In genomic region chr9:128771745-128772519, GRCh38 we compare ENCODE assay signal across 1 cellular context.
TF ChIP-seq lines count a peak whose summit lies in the region.

ZER1 (minus strand) TSS chr9:128771927; CDS start chr9:128755565, 16,362 bp downstream.

TF ChIP-seq in WTC11, 78 proteins besides CTCF, POLR2A, EP300 and RAD21 (continued from another document):
- TF ChIP-seq ZNF281 (CRISPR knock-in tag; IDR thresholded peaks at IDR 0.05) (no peak), RORB (CRISPR knock-in tag; IDR thresholded peaks at IDR 0.05) (no peak), JAZF1 (CRISPR knock-in tag; IDR thresholded peaks at IDR 0.05) (no peak), TCF7 (CRISPR knock-in tag; IDR thresholded peaks at IDR 0.05; ENCODE audit: low read depth) (no peak; the same call in 1 of the 2 replicates), USF1 (CRISPR knock-in tag; IDR thresholded peaks at IDR 0.05) (no peak), ATF6 (CRISPR knock-in tag; IDR thresholded peaks at IDR 0.05) (0 out of 2 replicates have a peak, but pooled peaks have one; percentile 38), ZNF416 (CRISPR knock-in tag; IDR thresholded peaks at IDR 0.05) (peak; percentile 71), IRF2 (CRISPR knock-in tag; IDR thresholded peaks at IDR 0.05; ENCODE audit: borderline replicate concordance, low read depth) (no peak), FOXK1 (CRISPR knock-in tag; IDR thresholded peaks at IDR 0.05) (peak; percentile 99), TP53 (CRISPR knock-in tag; IDR thresholded peaks at IDR 0.05) (no peak), NFE2L1 (CRISPR knock-in tag; IDR thresholded peaks at IDR 0.05) (no peak), GTF2I (CRISPR knock-in tag; conservative IDR thresholded peaks at IDR 0.05) (0 out of 2 replicates have a peak, but pooled peaks have one; percentile 5), ZNF263 (CRISPR knock-in tag; IDR thresholded peaks at IDR 0.05; ENCODE audit: low read depth) (no peak), FOXP4 (CRISPR knock-in tag; IDR thresholded peaks at IDR 0.05) (peak; percentile 49), SP1 (CRISPR knock-in tag; conservative IDR thresholded peaks at IDR 0.05) (peak; percentile 98), ZNF121 (CRISPR knock-in tag; IDR thresholded peaks at IDR 0.05) (no peak), PREB (CRISPR knock-in tag; IDR thresholded peaks at IDR 0.05; ENCODE audit: borderline replicate concordance) (no peak), ZNF219 (CRISPR knock-in tag; IDR thresholded peaks at IDR 0.05; ENCODE audit: borderline replicate concordance) (no peak), ZMAT4 (CRISPR knock-in tag; IDR thresholded peaks at IDR 0.05) (no peak), ATF1 (CRISPR knock-in tag; IDR thresholded peaks at IDR 0.05) (no peak), PRRX2 (CRISPR knock-in tag; IDR thresholded peaks at IDR 0.05) (0 out of 2 replicates have a peak, but pooled peaks have one; percentile 18), GABPB1 (CRISPR knock-in tag; IDR thresholded peaks at IDR 0.05) (peak; percentile 87), HMGA2 (CRISPR knock-in tag; IDR thresholded peaks at IDR 0.05) (no peak), CREB1 (CRISPR knock-in tag; IDR thresholded peaks at IDR 0.05) (no peak), TEAD4 (CRISPR knock-in tag; IDR thresholded peaks at IDR 0.05) (no peak), ZNF512 (CRISPR knock-in tag; IDR thresholded peaks at IDR 0.05; ENCODE audit: borderline replicate concordance) (no peak), ETV6 (CRISPR knock-in tag; IDR thresholded peaks at IDR 0.05) (peak; percentile 74), ZNF317 (CRISPR knock-in tag; IDR thresholded peaks at IDR 0.05; ENCODE audit: borderline replicate concordance, low read depth) (no peak), FOXJ3 (CRISPR knock-in tag; IDR thresholded peaks at IDR 0.05; ENCODE audit: borderline replicate concordance) (no peak), ZNF671 (CRISPR knock-in tag; IDR thresholded peaks at IDR 0.05) (no peak), MYBL2 (CRISPR knock-in tag; IDR thresholded peaks at IDR 0.05) (peak; percentile 80; the same call in 1 of the 2 replicates), CREM (CRISPR knock-in tag; IDR thresholded peaks at IDR 0.05) (peak; percentile 91)
- TF ChIP-seq, protein P1, sequence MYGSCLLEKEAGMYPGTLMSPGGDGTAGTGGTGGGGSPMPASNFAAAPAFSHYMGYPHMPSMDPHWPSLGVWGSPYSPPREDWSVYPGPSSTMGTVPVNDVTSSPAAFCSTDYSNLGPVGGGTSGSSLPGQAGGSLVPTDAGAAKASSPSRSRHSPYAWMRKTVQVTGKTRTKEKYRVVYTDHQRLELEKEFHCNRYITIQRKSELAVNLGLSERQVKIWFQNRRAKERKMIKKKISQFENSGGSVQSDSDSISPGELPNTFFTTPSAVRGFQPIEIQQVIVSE (CRISPR knock-in tag; IDR thresholded peaks at IDR 0.05; ENCODE audit: borderline replicate concordance), result no peak
- TF ChIP-seq, protein P2, sequence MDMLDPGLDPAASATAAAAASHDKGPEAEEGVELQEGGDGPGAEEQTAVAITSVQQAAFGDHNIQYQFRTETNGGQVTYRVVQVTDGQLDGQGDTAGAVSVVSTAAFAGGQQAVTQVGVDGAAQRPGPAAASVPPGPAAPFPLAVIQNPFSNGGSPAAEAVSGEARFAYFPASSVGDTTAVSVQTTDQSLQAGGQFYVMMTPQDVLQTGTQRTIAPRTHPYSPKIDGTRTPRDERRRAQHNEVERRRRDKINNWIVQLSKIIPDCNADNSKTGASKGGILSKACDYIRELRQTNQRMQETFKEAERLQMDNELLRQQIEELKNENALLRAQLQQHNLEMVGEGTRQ (CRISPR knock-in tag; IDR thresholded peaks at IDR 0.05), result peak; percentile 71
- TF ChIP-seq, protein P3, sequence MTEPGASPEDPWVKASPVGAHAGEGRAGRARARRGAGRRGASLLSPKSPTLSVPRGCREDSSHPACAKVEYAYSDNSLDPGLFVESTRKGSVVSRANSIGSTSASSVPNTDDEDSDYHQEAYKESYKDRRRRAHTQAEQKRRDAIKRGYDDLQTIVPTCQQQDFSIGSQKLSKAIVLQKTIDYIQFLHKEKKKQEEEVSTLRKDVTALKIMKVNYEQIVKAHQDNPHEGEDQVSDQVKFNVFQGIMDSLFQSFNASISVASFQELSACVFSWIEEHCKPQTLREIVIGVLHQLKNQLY (CRISPR knock-in tag; IDR thresholded peaks at IDR 0.05), result no peak
- TF ChIP-seq, protein P4, sequence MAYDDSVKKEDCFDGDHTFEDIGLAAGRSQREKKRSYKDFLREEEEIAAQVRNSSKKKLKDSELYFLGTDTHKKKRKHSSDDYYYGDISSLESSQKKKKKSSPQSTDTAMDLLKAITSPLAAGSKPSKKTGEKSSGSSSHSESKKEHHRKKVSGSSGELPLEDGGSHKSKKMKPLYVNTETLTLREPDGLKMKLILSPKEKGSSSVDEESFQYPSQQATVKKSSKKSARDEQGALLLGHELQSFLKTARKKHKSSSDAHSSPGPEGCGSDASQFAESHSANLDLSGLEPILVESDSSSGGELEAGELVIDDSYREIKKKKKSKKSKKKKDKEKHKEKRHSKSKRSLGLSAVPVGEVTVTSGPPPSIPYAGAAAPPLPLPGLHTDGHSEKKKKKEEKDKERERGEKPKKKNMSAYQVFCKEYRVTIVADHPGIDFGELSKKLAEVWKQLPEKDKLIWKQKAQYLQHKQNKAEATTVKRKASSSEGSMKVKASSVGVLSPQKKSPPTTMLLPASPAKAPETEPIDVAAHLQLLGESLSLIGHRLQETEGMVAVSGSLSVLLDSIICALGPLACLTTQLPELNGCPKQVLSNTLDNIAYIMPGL (CRISPR knock-in tag; IDR thresholded peaks at IDR 0.05), result peak; percentile 56; the same call in 1 of the 2 replicates
- TF ChIP-seq, protein P5, sequence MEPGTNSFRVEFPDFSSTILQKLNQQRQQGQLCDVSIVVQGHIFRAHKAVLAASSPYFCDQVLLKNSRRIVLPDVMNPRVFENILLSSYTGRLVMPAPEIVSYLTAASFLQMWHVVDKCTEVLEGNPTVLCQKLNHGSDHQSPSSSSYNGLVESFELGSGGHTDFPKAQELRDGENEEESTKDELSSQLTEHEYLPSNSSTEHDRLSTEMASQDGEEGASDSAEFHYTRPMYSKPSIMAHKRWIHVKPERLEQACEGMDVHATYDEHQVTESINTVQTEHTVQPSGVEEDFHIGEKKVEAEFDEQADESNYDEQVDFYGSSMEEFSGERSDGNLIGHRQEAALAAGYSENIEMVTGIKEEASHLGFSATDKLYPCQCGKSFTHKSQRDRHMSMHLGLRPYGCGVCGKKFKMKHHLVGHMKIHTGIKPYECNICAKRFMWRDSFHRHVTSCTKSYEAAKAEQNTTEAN (CRISPR knock-in tag; IDR thresholded peaks at IDR 0.05), result peak; percentile 84
- TF ChIP-seq, protein P6, sequence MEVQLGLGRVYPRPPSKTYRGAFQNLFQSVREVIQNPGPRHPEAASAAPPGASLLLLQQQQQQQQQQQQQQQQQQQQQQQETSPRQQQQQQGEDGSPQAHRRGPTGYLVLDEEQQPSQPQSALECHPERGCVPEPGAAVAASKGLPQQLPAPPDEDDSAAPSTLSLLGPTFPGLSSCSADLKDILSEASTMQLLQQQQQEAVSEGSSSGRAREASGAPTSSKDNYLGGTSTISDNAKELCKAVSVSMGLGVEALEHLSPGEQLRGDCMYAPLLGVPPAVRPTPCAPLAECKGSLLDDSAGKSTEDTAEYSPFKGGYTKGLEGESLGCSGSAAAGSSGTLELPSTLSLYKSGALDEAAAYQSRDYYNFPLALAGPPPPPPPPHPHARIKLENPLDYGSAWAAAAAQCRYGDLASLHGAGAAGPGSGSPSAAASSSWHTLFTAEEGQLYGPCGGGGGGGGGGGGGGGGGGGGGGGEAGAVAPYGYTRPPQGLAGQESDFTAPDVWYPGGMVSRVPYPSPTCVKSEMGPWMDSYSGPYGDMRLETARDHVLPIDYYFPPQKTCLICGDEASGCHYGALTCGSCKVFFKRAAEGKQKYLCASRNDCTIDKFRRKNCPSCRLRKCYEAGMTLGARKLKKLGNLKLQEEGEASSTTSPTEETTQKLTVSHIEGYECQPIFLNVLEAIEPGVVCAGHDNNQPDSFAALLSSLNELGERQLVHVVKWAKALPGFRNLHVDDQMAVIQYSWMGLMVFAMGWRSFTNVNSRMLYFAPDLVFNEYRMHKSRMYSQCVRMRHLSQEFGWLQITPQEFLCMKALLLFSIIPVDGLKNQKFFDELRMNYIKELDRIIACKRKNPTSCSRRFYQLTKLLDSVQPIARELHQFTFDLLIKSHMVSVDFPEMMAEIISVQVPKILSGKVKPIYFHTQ (CRISPR knock-in tag; IDR thresholded peaks at IDR 0.05), result no peak
- TF ChIP-seq, protein P7, sequence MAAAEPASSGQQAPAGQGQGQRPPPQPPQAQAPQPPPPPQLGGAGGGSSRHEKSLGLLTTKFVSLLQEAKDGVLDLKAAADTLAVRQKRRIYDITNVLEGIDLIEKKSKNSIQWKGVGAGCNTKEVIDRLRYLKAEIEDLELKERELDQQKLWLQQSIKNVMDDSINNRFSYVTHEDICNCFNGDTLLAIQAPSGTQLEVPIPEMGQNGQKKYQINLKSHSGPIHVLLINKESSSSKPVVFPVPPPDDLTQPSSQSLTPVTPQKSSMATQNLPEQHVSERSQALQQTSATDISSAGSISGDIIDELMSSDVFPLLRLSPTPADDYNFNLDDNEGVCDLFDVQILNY (CRISPR knock-in tag; IDR thresholded peaks at IDR 0.05), result no peak; the same call in 1 of the 2 replicates
